12 cellular contexts compared by ENCODE assay signal in genomic region chr4:13860126-13860525, GRCh38.
A peak's percentile ranks its signal among the peaks of the same experiment; 100 is the strongest.
DNase-seq lines count a peak whose midpoint lies in the region; ATAC-seq, FAIRE-seq and TF ChIP-seq lines count a peak whose summit lies in the region.
"Had no signal": no experiment of that assay in that cellular context is flagged by ENCODE, and none has a peak within 500 bp of the region (broad histone marks: within the 10 kb centered on the region; RNA-seq: fewer than 3 reads in every experiment).

No MANE protein-coding gene starts in this region.

- H3K4me1 ChIP-seq in HepG2 (ENCODE audit: insufficient read depth, low read length) (no peaks in the 10 kb centered on the region), vagina (no peaks in the 10 kb centered on the region)

- ATAC-seq in HepG2 (peak; percentile 95), GM21529 (IDR thresholded peaks at IDR 0.05; ENCODE audit: unreplicated experiment) (no peak)
- ATAC-seq: stimulated activated memory B cell treated with anti-CD40 and anti-IgM and Interleukin-4, amounts not matched to agents 10 μg/mL and 1 μg/mL and 100 μg/mL, for 72 hours had no signal

- POLR2A ChIA-PET in HepG2 (lab: Yijun Ruan, JAX), result no interaction called here

- H3K4me3 ChIP-seq in dorsolateral prefrontal cortex, result no peak overlapping the region
- H3K4me3 ChIP-seq in HepG2 (replicated peaks in 1 of 3; ENCODE audit: insufficient read depth in 1 of 3, low read depth in 2 of 3, low read length in 3 of 3), result no peak overlapping the region
- H3K4me3 ChIP-seq in vagina, result no peak overlapping the region

- FAIRE-seq in HepG2 (lab: Jason Lieb, UNC), result no peak

- 0% methylated on average over 1 of the region's 1 CpG for WGBS in HepG2 (ENCODE audit: low lambda C conversion rate)

- TF ChIP-seq CTCF in dorsolateral prefrontal cortex (IDR thresholded peaks at IDR 0.05 in 54 of 56, conservative IDR thresholded peaks at IDR 0.05 in 2 of 56; ENCODE audit: low read depth in 1 of 56, partially characterized antibody in 56 of 56) (peak in 47 of 56 donors; percentile 12 to 71 (median 42)), HepG2 (CRISPR knock-in tag; IDR thresholded peaks at IDR 0.05) (peak; percentile 27), vagina (IDR thresholded peaks at IDR 0.05) (no peak)

- H4K20me1 ChIP-seq in HepG2 (ENCODE audit: insufficient read depth, low read length), result no peaks in the 10 kb centered on the region

- no peak for TF ChIP-seq RAD21 in HepG2 (CRISPR knock-in tag; IDR thresholded peaks at IDR 0.05)

- H3K9me3 ChIP-seq in HepG2 (ENCODE audit: low read length) (peaks cover 53% of the 10 kb centered on the region), vagina (no peaks in the 10 kb centered on the region)

- no peak for TF ChIP-seq POLR2A in HepG2 (IDR thresholded peaks at IDR 0.05; ENCODE audit: insufficient read depth in 1 of 2, low read depth in 2 of 2, low read length in 2 of 2)
- TF ChIP-seq POLR2A in vagina (IDR thresholded peaks at IDR 0.05), result no peak

- no peaks in the 10 kb centered on the region for H3K79me2 ChIP-seq in HepG2 (ENCODE audit: insufficient read depth, low read length)

- no peak overlapping the region for H2AFZ ChIP-seq in HepG2 (ENCODE audit: low read length)

- H3K27me3 ChIP-seq in dorsolateral prefrontal cortex (no peaks in the 10 kb centered on the region), HepG2 (ENCODE audit: control insufficient read depth in 1 of 2, insufficient read depth in 2 of 2, low read length in 2 of 2) (no peaks in the 10 kb centered on the region), vagina (no peaks in the 10 kb centered on the region)

- no peak overlapping the region for H3K9ac ChIP-seq in HepG2 (ENCODE audit: insufficient read depth, low read depth, low read length)

- intact Hi-C loops in dorsolateral prefrontal cortex (cut with DNase I), result loop anchor here in 1 of 2 donors (2.0 kb wide), 1 partner anchor 203 kb away; no protein-coding TSS in a partner anchor
- intact Hi-C loops in HepG2 (cut with micrococcal nuclease; ENCODE audit: unreplicated experiment), result no loop called here
- intact Hi-C loops in vagina (cut with DNase I), result no loop called here

- no peak for TF ChIP-seq EP300 in HepG2 (IDR thresholded peaks at IDR 0.05; ENCODE audit: low read depth in 2 of 2, low read length in 2 of 2)
- no peak for TF ChIP-seq EP300 in HepG2 (CRISPR knock-in tag; IDR thresholded peaks at IDR 0.05; ENCODE audit: borderline replicate concordance)

- no TSS peak for BruUV-seq in HepG2 (replicated peaks; lab: Mats Ljungman, UMichigan)

- no peak overlapping the region for H3K4me2 ChIP-seq in HepG2 (ENCODE audit: low read depth, low read length)

- no peak overlapping the region for H3K27ac ChIP-seq in dorsolateral prefrontal cortex
- no peak overlapping the region for H3K27ac ChIP-seq in HepG2 (ENCODE audit: extremely low read length, insufficient read depth, low read length)
- no peak overlapping the region for H3K27ac ChIP-seq in vagina

- DNase-seq in COLO829 (ENCODE audit: low spot score), result peak; percentile 9
- peak; percentile 4 for DNase-seq in NAMALWA (ENCODE audit: low spot score)
- DNase-seq in dorsolateral prefrontal cortex, result peak in 2 of 10 donors; percentile 36 to 48
- peak; percentile 60 for DNase-seq in HepG2 (ENCODE audit: low spot score)
- no peak for DNase-seq in vagina (ENCODE audit: extremely low spot score in 2 of 2)
- DNase-seq in T-helper 1 cell, result no peak
- no peak for DNase-seq in activated effector memory CD4-positive, alpha-beta T cell treated with anti-CD3 and anti-CD28 coated beads, Interleukin-2, amount 50 U/mL, for 16 hours
- DNase-seq: activated CD4-positive, alpha-beta memory T cell treated with anti-CD3 and anti-CD28 coated beads, Interleukin-2, amount 10 ng/mL, durations not matched to agents 7 days and 5 days; Karpas-422; NCI-H2107 had no signal

- CTCF ChIA-PET in HepG2 (lab: Yijun Ruan, JAX; ENCODE audit: low intra/inter-chr PET ratio, low total read pairs), result no interaction called here

- in situ Hi-C loops in HepG2 (cut with HindIII; ENCODE audit: extremely low pct_ligation_motif_present, low pct_unique_long_range_greater_than_20kb), result no loop called here

- H3K36me3 ChIP-seq in HepG2 (replicated peaks in 1 of 2; ENCODE audit: control insufficient read depth in 1 of 2, insufficient read depth in 2 of 2, low read length in 2 of 2) (no peaks in the 10 kb centered on the region), vagina (no peaks in the 10 kb centered on the region)

TF ChIP-seq in HepG2, 621 proteins besides CTCF, POLR2A, EP300 and RAD21 (continues in another document):
- TF ChIP-seq HOXA7 (CRISPR knock-in tag; IDR thresholded peaks at IDR 0.05), result no peak
- TF ChIP-seq CBX5 (CRISPR knock-in tag; IDR thresholded peaks at IDR 0.05; ENCODE audit: borderline replicate concordance), result no peak
- no peak for TF ChIP-seq TEAD2 (CRISPR knock-in tag; IDR thresholded peaks at IDR 0.05)
- no peak for TF ChIP-seq SOX13 (IDR thresholded peaks at IDR 0.05)
- TF ChIP-seq SOX13 (CRISPR knock-in tag; conservative IDR thresholded peaks at IDR 0.05 in 1 of 2, IDR thresholded peaks at IDR 0.05 in 1 of 2), result peak in 1 of 2 experiments; percentile 56; a peak in 1 of 4 replicates
- peak; percentile 22; the same call in 1 of the 2 replicates for TF ChIP-seq MAFF (IDR thresholded peaks at IDR 0.05; ENCODE audit: low read depth, low read length)
- peak; percentile 45 to 46; a peak in 2 of 4 replicates for TF ChIP-seq MAFK (conservative IDR thresholded peaks at IDR 0.05 in 1 of 2, IDR thresholded peaks at IDR 0.05 in 1 of 2; ENCODE audit: low read length in 2 of 2)
- TF ChIP-seq REST (IDR thresholded peaks at IDR 0.05; ENCODE audit: borderline replicate concordance in 1 of 2, low read depth in 1 of 2, low read length in 2 of 2), result no peak
- TF ChIP-seq HNF4A (CRISPR knock-in tag; IDR thresholded peaks at IDR 0.05), result peak; percentile 58
- TF ChIP-seq, protein P1, sequence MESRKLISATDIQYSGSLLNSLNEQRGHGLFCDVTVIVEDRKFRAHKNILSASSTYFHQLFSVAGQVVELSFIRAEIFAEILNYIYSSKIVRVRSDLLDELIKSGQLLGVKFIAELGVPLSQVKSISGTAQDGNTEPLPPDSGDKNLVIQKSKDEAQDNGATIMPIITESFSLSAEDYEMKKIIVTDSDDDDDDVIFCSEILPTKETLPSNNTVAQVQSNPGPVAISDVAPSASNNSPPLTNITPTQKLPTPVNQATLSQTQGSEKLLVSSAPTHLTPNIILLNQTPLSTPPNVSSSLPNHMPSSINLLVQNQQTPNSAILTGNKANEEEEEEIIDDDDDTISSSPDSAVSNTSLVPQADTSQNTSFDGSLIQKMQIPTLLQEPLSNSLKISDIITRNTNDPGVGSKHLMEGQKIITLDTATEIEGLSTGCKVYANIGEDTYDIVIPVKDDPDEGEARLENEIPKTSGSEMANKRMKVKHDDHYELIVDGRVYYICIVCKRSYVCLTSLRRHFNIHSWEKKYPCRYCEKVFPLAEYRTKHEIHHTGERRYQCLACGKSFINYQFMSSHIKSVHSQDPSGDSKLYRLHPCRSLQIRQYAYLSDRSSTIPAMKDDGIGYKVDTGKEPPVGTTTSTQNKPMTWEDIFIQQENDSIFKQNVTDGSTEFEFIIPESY (CRISPR knock-in tag; IDR thresholded peaks at IDR 0.05), result no peak
- TF ChIP-seq CCDC6 (CRISPR knock-in tag; IDR thresholded peaks at IDR 0.05), result no peak
- no peak for TF ChIP-seq ZBTB44 (CRISPR knock-in tag; IDR thresholded peaks at IDR 0.05)
- TF ChIP-seq TEAD3 (CRISPR knock-in tag; optimal IDR thresholded peaks at IDR 0.05; ENCODE audit: borderline replicate concordance), result peak; percentile 19
- TF ChIP-seq SOX6 (IDR thresholded peaks at IDR 0.05), result no peak
- peak; percentile 38; the same call in 1 of the 2 replicates for TF ChIP-seq SOX6 (CRISPR knock-in tag; IDR thresholded peaks at IDR 0.05)

Comparison
In these comparisons a context has a peak if more than half of its experiments do, and no peak if none do; other contexts are left out.
1. DNase-seq: peak in COLO829 (single experiment), NAMALWA (single experiment) and HepG2 (single experiment); none in vagina (0 of 2), T-helper 1 cell (0 of 5) and activated effector memory CD4-positive, alpha-beta T cell treated with anti-CD3 and anti-CD28 coated beads, Interleukin-2, amount 50 U/mL, for 16 hours (single experiment).
2. CTCF ChIP-seq: peak in dorsolateral prefrontal cortex (47 of 56) and HepG2 (single experiment); none in vagina (0 of 3).